In genomic region chr12:54988402-54989054, GRCh38 we compare ENCODE assay signal across 8 cellular contexts. TPM values are rescaled to one million over a fixed set of nuclear protein-coding genes. Genes with fewer than 3 reads are reported as not detected.
A peak's percentile ranks its signal among the peaks of the same experiment; 100 is the strongest.
DNase-seq lines count a peak whose midpoint lies in the region; ATAC-seq and TF ChIP-seq lines count a peak whose summit lies in the region.

No MANE protein-coding gene starts in this region.

- H2BK120ac ChIP-seq in mesendoderm (ENCODE audit: low read depth, low read length): no peak overlapping the region

- no peaks in the 10 kb centered on the region for H3K4me1 Mint-ChIP-seq in chondrocyte (ENCODE audit: low read depth)
- H3K4me1 Mint-ChIP-seq in naive B cell: peaks cover 61 to 72% (median 62%) of the 10 kb centered on the region in 3 donors
- H3K4me1 Mint-ChIP-seq in CD14-positive monocyte: peaks cover 38% of the 10 kb centered on the region

- H2AK5ac ChIP-seq in mesendoderm (ENCODE audit: low read length): no peak overlapping the region

- no peak overlapping the region for H3K9ac ChIP-seq in mesendoderm (ENCODE audit: low read length)

- H2BK15ac ChIP-seq in mesendoderm (replicated peaks; ENCODE audit: low read depth): no peak overlapping the region

- in situ Hi-C loops in G401 (cut with HindIII; ENCODE audit: low sequenced_read_pairs): no loop called here

- no peaks in the 10 kb centered on the region for H3K79me1 ChIP-seq in mesendoderm (ENCODE audit: low read length)

- H4K5ac ChIP-seq in mesendoderm (ENCODE audit: low read length): no peak overlapping the region

- H4K8ac ChIP-seq in mesendoderm (ENCODE audit: low read depth, low read length): no peak overlapping the region

- H3K4me3 ChIP-seq in mesendoderm (ENCODE audit: low read length): no peak overlapping the region

- H3K27me3 Mint-ChIP-seq in chondrocyte (ENCODE audit: low read depth) (peaks cover 33% of the 10 kb centered on the region), naive B cell (no peaks in the 10 kb centered on the region), CD14-positive monocyte (ENCODE audit: low read depth in 3 of 3) (peaks cover 0 to 3% (median 2%) of the 10 kb centered on the region in 3 donors)

- H3K56ac ChIP-seq in mesendoderm (ENCODE audit: low read length): no peak overlapping the region

- H3K18ac ChIP-seq in mesendoderm (ENCODE audit: low read length): no peak overlapping the region

- H3K36me3 Mint-ChIP-seq in chondrocyte (ENCODE audit: low read depth): no peaks in the 10 kb centered on the region
- H3K36me3 Mint-ChIP-seq in naive B cell: no peaks in the 10 kb centered on the region
- H3K36me3 Mint-ChIP-seq in CD14-positive monocyte: no peaks in the 10 kb centered on the region

- no peaks in the 10 kb centered on the region for H3K4me1 ChIP-seq in mesendoderm (ENCODE audit: control insufficient read depth, low read depth, low read length)

- H3K27ac Mint-ChIP-seq in chondrocyte (ENCODE audit: unreplicated experiment) (peak overlapping the region; percentile 33), naive B cell (peak overlapping the region in 5 of 6 donors; percentile 29 to 93 (median 54)), CD14-positive monocyte (no peak overlapping the region)

- H3K23ac ChIP-seq in mesendoderm (ENCODE audit: low read length): no peak overlapping the region

- intact Hi-C loops in CD14-positive monocyte (cut with micrococcal nuclease): no loop called here

- no CpG with 5 or more reads among the region's 1 CpG for WGBS in mesendoderm (ENCODE audit: extremely low coverage, insufficient coverage, low lambda C conversion rate)

- no peak overlapping the region for H3K4ac ChIP-seq in mesendoderm (ENCODE audit: low read depth, low read length)

- H3K4me2 ChIP-seq in mesendoderm (ENCODE audit: low read length): no peak overlapping the region

- no peaks in the 10 kb centered on the region for H3K79me2 ChIP-seq in mesendoderm (ENCODE audit: control insufficient read depth, insufficient read depth, low read length)

- peak; percentile 84 for DNase-seq in NCI-H2171 (lab: John Stamatoyannopoulos, UW)
- no peak for DNase-seq in chondrocyte (ENCODE audit: low spot score)
- DNase-seq in naive B cell: no peak
- DNase-seq in activated CD8-positive, alpha-beta memory T cell treated with anti-CD3 and anti-CD28 coated beads for 24 hours: no peak
- no peak for DNase-seq in G401 (ENCODE audit: low spot score)
- DNase-seq in CD14-positive monocyte (ENCODE audit: low spot score): no peak
- DNase-seq in mesendoderm: no peak

- H2BK5ac ChIP-seq in mesendoderm (ENCODE audit: low read length): no peak overlapping the region

- H3K36me3 ChIP-seq in mesendoderm (ENCODE audit: control insufficient read depth, insufficient read depth, low read length): no peaks in the 10 kb centered on the region

- H3K4me3 Mint-ChIP-seq in chondrocyte (ENCODE audit: unreplicated experiment): no peak overlapping the region
- H3K4me3 Mint-ChIP-seq in naive B cell: no peak overlapping the region
- H3K4me3 Mint-ChIP-seq in CD14-positive monocyte: no peak overlapping the region

- ATAC-seq in GM19395 (IDR thresholded peaks at IDR 0.05; ENCODE audit: unreplicated experiment) (peak; percentile 13), naive B cell (ENCODE audit: low read depth in 2 of 2) (no peak)

- no peak overlapping the region for H3K27ac ChIP-seq in mesendoderm (ENCODE audit: low read depth, low read length)

- H3K9me3 Mint-ChIP-seq in chondrocyte (ENCODE audit: low read depth) (no peaks in the 10 kb centered on the region), naive B cell (peaks cover 0 to 2% (median 0%) of the 10 kb centered on the region in 7 donors), CD14-positive monocyte (peaks cover 0 to 2% (median 0%) of the 10 kb centered on the region in 7 donors)

- TF ChIP-seq CTCF in chondrocyte (IDR thresholded peaks at IDR 0.05): no peak
- TF ChIP-seq CTCF in CD14-positive monocyte (IDR thresholded peaks at IDR 0.05): no peak

- no peaks in the 10 kb centered on the region for H3K27me3 ChIP-seq in mesendoderm (ENCODE audit: insufficient read depth, low read length, poor library complexity)

RNA-seq across cellular contexts. Expression of gene TESPA1, which starts 4.0 kb away (rescaled TPM):
- total RNA-seq in chondrocyte: not detected in 3 replicates
- polyA plus RNA-seq in naive B cell (ENCODE audit: low read depth in 6 of 6): 10 to 100 TPM; 16.5 to 23.2 (median 18.3) TPM
- not detected in 2 replicates for total RNA-seq in G401 (2014; rRNA removed; shearing (Covaris generic))
- polyA plus RNA-seq in CD14-positive monocyte: under 1 TPM; 0.37 to 0.61 TPM
- 0.28 TPM for polyA plus RNA-seq in mesendoderm (2013, experiment 1 of 2)
- polyA plus RNA-seq in mesendoderm (2013, experiment 2 of 2): 0.22 TPM

RNA-seq across cellular contexts. Expression of gene NEUROD4, which starts 31.2 kb away (rescaled TPM):
- not detected in 3 replicates for total RNA-seq in chondrocyte
- polyA plus RNA-seq in naive B cell (ENCODE audit: low read depth in 6 of 6) (not detected), CD14-positive monocyte (not detected)
- not detected in 2 replicates for total RNA-seq in G401 (2014; rRNA removed; shearing (Covaris generic))
- polyA plus RNA-seq in mesendoderm (2013, experiment 1 of 2): not detected
- polyA plus RNA-seq in mesendoderm (2013, experiment 2 of 2): not detected

Comparison
In these comparisons a context has a peak if more than half of its experiments do, and no peak if none do; other contexts are left out.
1. H3K27ac Mint-ChIP-seq: peak in chondrocyte (single experiment) and naive B cell (5 of 6); none in CD14-positive monocyte (0 of 7).